9 cellular contexts compared by ENCODE assay signal in genomic region chr10:7054915-7055314, GRCh38.
DNase-seq lines count a peak whose midpoint lies in the region; ATAC-seq, FAIRE-seq and TF ChIP-seq lines count a peak whose summit lies in the region.
"Had no signal": no experiment of that assay in that cellular context is flagged by ENCODE, and none has a peak within 500 bp of the region (broad histone marks: within the 10 kb centered on the region; RNA-seq: fewer than 3 reads in every experiment).

No MANE protein-coding gene starts in this region.

- TF ChIP-seq CTCF in astrocyte of the spinal cord (IDR thresholded peaks at IDR 0.05; ENCODE audit: low read depth, low read length) (peak; percentile 34), osteocyte (IDR thresholded peaks at IDR 0.05) (peak; percentile 26)

- FAIRE-seq in GM12891 (lab: Jason Lieb, UNC) = no peak

- no peak for TF ChIP-seq POLR2A in GM12891 (IDR thresholded peaks at IDR 0.05; ENCODE audit: low read depth, low read length)

- DNase-seq in GM12891 (ENCODE audit: insufficient read length, low spot score) (peak; percentile 13), HuH-7 (ENCODE audit: low spot score) (peak; percentile 24), astrocyte of the spinal cord (ENCODE audit: low read depth, low spot score) (peak; percentile 3), osteocyte (ENCODE audit: extremely low spot score, unreplicated experiment) (no peak), NCI-H1092 treated with DMSO at 0.1 percent for 48 hours (lab: John Stamatoyannopoulos, UW) (no peak), NCI-H2107 treated with DMSO at 0.1 percent for 48 hours (lab: John Stamatoyannopoulos, UW; ENCODE audit: unreplicated experiment) (no peak)
- DNase-seq: activated CD8-positive, alpha-beta memory T cell treated with anti-CD3 and anti-CD28 coated beads, Interleukin-2, amount 10 ng/mL, durations not matched to agents 7 days and 5 days; naive B cell had no signal

- no peaks in the 10 kb centered on the region for H3K36me3 Mint-ChIP-seq in osteocyte (ENCODE audit: unreplicated experiment)
- H3K36me3 Mint-ChIP-seq: naive B cell had no signal

- no peak for ATAC-seq in HG03520 (IDR thresholded peaks at IDR 0.05; ENCODE audit: unreplicated experiment)
- ATAC-seq: activated CD8-positive, alpha-beta memory T cell treated with anti-CD3 and anti-CD28 coated beads, Interleukin-2, amount 10 ng/mL, durations not matched to agents 7 days and 5 days had no signal

- no peak overlapping the region for H3K4me3 Mint-ChIP-seq in osteocyte (ENCODE audit: unreplicated experiment)
- H3K4me3 Mint-ChIP-seq: activated CD8-positive, alpha-beta memory T cell treated with anti-CD3 and anti-CD28 coated beads, Interleukin-2, amount 10 ng/mL, durations not matched to agents 7 days and 5 days; naive B cell had no signal

- H3K27me3 Mint-ChIP-seq in osteocyte (ENCODE audit: unreplicated experiment) = no peaks in the 10 kb centered on the region
- H3K27me3 Mint-ChIP-seq: activated CD8-positive, alpha-beta memory T cell treated with anti-CD3 and anti-CD28 coated beads, Interleukin-2, amount 10 ng/mL, durations not matched to agents 7 days and 5 days had no signal

- no peaks in the 10 kb centered on the region for H3K4me1 Mint-ChIP-seq in osteocyte (ENCODE audit: unreplicated experiment)
- H3K4me1 Mint-ChIP-seq: activated CD8-positive, alpha-beta memory T cell treated with anti-CD3 and anti-CD28 coated beads, Interleukin-2, amount 10 ng/mL, durations not matched to agents 7 days and 5 days; naive B cell had no signal

- in situ Hi-C loops in astrocyte of the spinal cord (cut with HindIII; ENCODE audit: low sequenced_read_pairs) = no loop called here

- H3K27ac Mint-ChIP-seq in osteocyte (ENCODE audit: unreplicated experiment) = no peak overlapping the region
- H3K27ac Mint-ChIP-seq: activated CD8-positive, alpha-beta memory T cell treated with anti-CD3 and anti-CD28 coated beads, Interleukin-2, amount 10 ng/mL, durations not matched to agents 7 days and 5 days; naive B cell had no signal

- H3K4me3 ChIP-seq in astrocyte of the spinal cord (ENCODE audit: low read depth, low read length) = no peak overlapping the region

- peaks cover 4% of the 10 kb centered on the region for H3K9me3 Mint-ChIP-seq in osteocyte (ENCODE audit: unreplicated experiment)

TF ChIP-seq in GM12891, 5 proteins besides CTCF, POLR2A, EP300 and RAD21:
- TF ChIP-seq TAF1 (IDR thresholded peaks at IDR 0.05; ENCODE audit: low read depth, low read length) (no peak), PAX5 (IDR thresholded peaks at IDR 0.05; ENCODE audit: insufficient read depth, low read length, severe bottlenecking) (no peak), POU2F2 (IDR thresholded peaks at IDR 0.05; ENCODE audit: low read depth, low read length) (no peak), SPI1 (IDR thresholded peaks at IDR 0.05; ENCODE audit: low read depth, low read length) (no peak), POLR2AphosphoS5 (IDR thresholded peaks at IDR 0.05; ENCODE audit: low read depth, low read length) (no peak)

Comparison
In these comparisons a context has a peak if more than half of its experiments do, and no peak if none do; other contexts are left out.
1. DNase-seq: peak in GM12891 (single experiment), HuH-7 (single experiment) and astrocyte of the spinal cord (single experiment); none in osteocyte (single experiment), NCI-H1092 treated with DMSO at 0.1 percent for 48 hours (single experiment) and NCI-H2107 treated with DMSO at 0.1 percent for 48 hours (single experiment).